ENCODE assay signal across 16 cellular contexts in the genomic region with DNA sequence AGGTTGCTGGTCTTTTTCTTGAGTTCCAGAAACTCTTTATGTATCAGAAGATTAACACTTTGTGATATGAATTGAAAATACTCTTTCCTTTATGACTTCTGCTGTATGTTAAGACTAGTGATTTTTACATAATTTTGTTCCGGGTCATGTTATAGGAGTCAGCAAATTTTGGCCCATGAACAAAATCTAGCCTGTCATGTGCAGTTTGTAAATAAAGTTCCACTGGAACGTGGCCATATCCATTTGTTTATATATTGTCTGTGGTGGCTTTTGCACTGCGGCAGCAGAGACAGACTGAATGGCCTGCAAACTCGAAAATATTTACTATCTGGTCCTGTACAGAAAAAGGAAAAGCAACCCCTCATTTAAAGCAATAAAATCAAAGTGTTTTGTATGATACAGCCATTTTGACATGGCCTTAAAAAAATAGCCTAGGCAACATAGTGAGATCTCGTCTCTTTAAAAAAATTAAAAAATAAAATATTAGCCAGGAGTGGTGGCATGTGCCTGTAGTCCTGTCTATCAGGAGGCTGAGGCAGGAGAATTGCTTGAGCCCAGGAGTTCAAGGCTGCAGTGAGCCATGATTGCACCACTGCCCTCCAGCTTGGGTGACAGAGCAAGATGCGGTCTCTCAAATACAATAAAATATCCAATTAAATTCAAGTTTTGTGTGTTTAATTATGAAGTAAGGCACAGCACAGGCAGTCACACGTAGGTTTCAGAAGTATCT. TPM values are rescaled to one million over a fixed set of nuclear protein-coding genes. Genes with fewer than 3 reads are reported as not detected.
DNase-seq lines count a peak whose midpoint lies in the region; TF ChIP-seq lines count a peak whose summit lies in the region.
"Had no signal": no experiment of that assay in that cellular context is flagged by ENCODE, and none has a peak within 500 bp of the region (broad histone marks: within the 10 kb centered on the region; RNA-seq: fewer than 3 reads in every experiment).

No MANE protein-coding gene starts in this region.

- no peak overlapping the region for H2AK5ac ChIP-seq in mesenchymal stem cell (ENCODE audit: low read length, severe bottlenecking)

- H3K4me3 Mint-ChIP-seq in activated naive CD8-positive, alpha-beta T cell, result peak overlapping the region; percentile 48
- H3K4me3 Mint-ChIP-seq: activated naive CD4-positive, alpha-beta T cell treated with anti-CD3 and anti-CD28 coated beads for 36 hours; IgD-negative memory B cell; stimulated activated naive B cell treated with anti-CD40 and anti-IgM and Interleukin-4, amounts not matched to agents 10 μg/mL and 1 μg/mL and 100 μg/mL, for 72 hours had no signal

- H3K4me1 Mint-ChIP-seq in activated naive CD8-positive, alpha-beta T cell (ENCODE audit: low read depth), result peaks cover 91% of the 10 kb centered on the region

- H2AFZ ChIP-seq in mesenchymal stem cell (ENCODE audit: low read depth, low read length), result no peak overlapping the region

- TF ChIP-seq CTCF in HEK293 (tag by site-specific recombination; IDR thresholded peaks at IDR 0.05), result no peak

- CTCF ChIA-PET in HEK293 (lab: Yijun Ruan, JAX), result interaction anchor here (0.6 to 5.9 kb wide), 2 partner anchors 15 to 513 kb away, joined by 3 to 49 read pairs; no protein-coding TSS in a partner anchor

- H3K14ac ChIP-seq in mesenchymal stem cell (ENCODE audit: low read length in 2 of 2), result no peak overlapping the region

- no peaks in the 10 kb centered on the region for H3K9me3 ChIP-seq in BLaER1
- no peaks in the 10 kb centered on the region for H3K9me3 ChIP-seq in HEK293 (ENCODE audit: control insufficient read depth, insufficient read depth, low read depth, low read length)
- H3K9me3 ChIP-seq in mesenchymal stem cell (ENCODE audit: control insufficient read depth, low read length), result no peaks in the 10 kb centered on the region
- H3K9me3 ChIP-seq: transverse colon had no signal

- no peak overlapping the region for H3K4me3 ChIP-seq in BLaER1
- H3K4me3 ChIP-seq in HEK293 (ENCODE audit: low read depth, low read length), result no peak overlapping the region
- peak overlapping the region in 1 of 2 experiments; percentile 10 for H3K4me3 ChIP-seq in mesenchymal stem cell (ENCODE audit: insufficient read depth in 1 of 2, low read depth in 1 of 2, low read length in 2 of 2)
- H3K4me3 ChIP-seq: transverse colon had no signal

- H2BK15ac ChIP-seq in mesenchymal stem cell (ENCODE audit: low read depth, poor library complexity, severe bottlenecking), result no peak overlapping the region

- peak overlapping the region; percentile 50 for H3K27ac Mint-ChIP-seq in activated naive CD8-positive, alpha-beta T cell
- H3K27ac Mint-ChIP-seq: activated naive CD4-positive, alpha-beta T cell treated with anti-CD3 and anti-CD28 coated beads for 36 hours; IgD-negative memory B cell; stimulated activated naive B cell treated with anti-CD40 and anti-IgM and Interleukin-4, amounts not matched to agents 10 μg/mL and 1 μg/mL and 100 μg/mL, for 72 hours had no signal

- no peak overlapping the region for H4K91ac ChIP-seq in mesenchymal stem cell (ENCODE audit: low read length)

- H3K36me3 Mint-ChIP-seq in activated naive CD8-positive, alpha-beta T cell, result peaks cover 22% of the 10 kb centered on the region

- H3K79me1 ChIP-seq in mesenchymal stem cell (replicated peaks; ENCODE audit: low read length, poor library complexity, severe bottlenecking), result peaks cover 2% of the 10 kb centered on the region

- H3K9ac ChIP-seq in BLaER1, result no peak overlapping the region
- no peak overlapping the region for H3K9ac ChIP-seq in mesenchymal stem cell (ENCODE audit: low read length)

- no peak overlapping the region for H2BK120ac ChIP-seq in mesenchymal stem cell (ENCODE audit: low read depth, low read length)

- peaks cover 11% of the 10 kb centered on the region for H3K9me3 Mint-ChIP-seq in activated naive CD8-positive, alpha-beta T cell (ENCODE audit: low read depth)

- H3K27me3 ChIP-seq in BLaER1, result no peaks in the 10 kb centered on the region
- H3K27me3 ChIP-seq in mesenchymal stem cell (ENCODE audit: control insufficient read depth in 1 of 2, insufficient read depth in 1 of 2, low read length in 2 of 2), result no peaks in the 10 kb centered on the region
- H3K27me3 ChIP-seq: foreskin keratinocyte, transverse colon had no signal

- peak; percentile 69 for DNase-seq in mesenchymal stem cell
- no peak for DNase-seq in germinal center (ENCODE audit: low spot score)
- no peak for DNase-seq in Kasumi-1 (lab: John Stamatoyannopoulos, UW)
- DNase-seq in NOMO-1 (lab: John Stamatoyannopoulos, UW; ENCODE audit: unreplicated experiment in 2 of 2), result no peak
- no peak for DNase-seq in epidermal melanocyte (ENCODE audit: insufficient read length, low spot score)
- DNase-seq: EL; foreskin keratinocyte; NCI-H1930; NCI-H524; stimulated activated naive B cell treated with anti-CD40 and anti-IgM and Interleukin-4, amounts not matched to agents 10 μg/mL and 1 μg/mL and 100 μg/mL, for 72 hours; transverse colon had no signal

- no peak overlapping the region for H2BK12ac ChIP-seq in mesenchymal stem cell (ENCODE audit: low read length in 2 of 2)

- no peaks in the 10 kb centered on the region for H4K20me1 ChIP-seq in BLaER1

- WGBS in mesenchymal stem cell, result 25% methylated on average over 2 of the region's 7 CpGs

- H2BK5ac ChIP-seq in mesenchymal stem cell (ENCODE audit: low read depth, low read length, poor library complexity, severe bottlenecking), result no peak overlapping the region

- no peak overlapping the region for H4K8ac ChIP-seq in mesenchymal stem cell (ENCODE audit: low read length)

- H3K23ac ChIP-seq in mesenchymal stem cell (ENCODE audit: low read length in 2 of 2), result no peak overlapping the region

- peak overlapping the region; percentile 6 to 66 for H3K18ac ChIP-seq in mesenchymal stem cell (ENCODE audit: low read depth in 1 of 2, low read length in 2 of 2)

- no peaks in the 10 kb centered on the region for H3K27me3 Mint-ChIP-seq in activated naive CD8-positive, alpha-beta T cell
- H3K27me3 Mint-ChIP-seq: IgD-negative memory B cell; stimulated activated naive B cell treated with anti-CD40 and anti-IgM and Interleukin-4, amounts not matched to agents 10 μg/mL and 1 μg/mL and 100 μg/mL, for 72 hours had no signal

- H3K4ac ChIP-seq in mesenchymal stem cell (ENCODE audit: low read depth in 1 of 2, low read length in 2 of 2), result no peak overlapping the region

- H3K4me2 ChIP-seq in BLaER1 (peak overlapping the region; percentile 66), mesenchymal stem cell (ENCODE audit: low read length, poor library complexity, severe bottlenecking) (no peak overlapping the region)

- H3K4me1 ChIP-seq in BLaER1, result peaks cover 14% of the 10 kb centered on the region
- H3K4me1 ChIP-seq in HEK293 (ENCODE audit: control insufficient read depth, insufficient read depth, low read length), result peaks cover 31% of the 10 kb centered on the region
- peaks cover 5% of the 10 kb centered on the region for H3K4me1 ChIP-seq in mesenchymal stem cell (ENCODE audit: control insufficient read depth, insufficient read depth, low read depth, low read length)

- no peak overlapping the region for H3K27ac ChIP-seq in BLaER1
- no peak overlapping the region for H3K27ac ChIP-seq in HEK293 (ENCODE audit: extremely low read depth, low read depth, low read length)
- no peak overlapping the region for H3K27ac ChIP-seq in mesenchymal stem cell (ENCODE audit: low read length, poor library complexity, severe bottlenecking)
- H3K27ac ChIP-seq: foreskin keratinocyte, transverse colon had no signal

- POLR2A ChIA-PET in HEK293 (lab: Yijun Ruan, JAX), result no interaction called here

- H3K36me3 ChIP-seq in BLaER1, result no peaks in the 10 kb centered on the region
- H3K36me3 ChIP-seq in HEK293 (ENCODE audit: control insufficient read depth in 2 of 2, insufficient read depth in 1 of 2, low read length in 2 of 2), result no peaks in the 10 kb centered on the region
- peaks cover 0 to 22% of the 10 kb centered on the region in 2 experiments for H3K36me3 ChIP-seq in mesenchymal stem cell (ENCODE audit: control insufficient read depth in 1 of 2, insufficient read depth in 2 of 2, low read depth in 1 of 2, low read length in 2 of 2)
- H3K36me3 ChIP-seq: transverse colon had no signal

TF ChIP-seq in HEK293, 187 proteins besides CTCF, POLR2A, EP300 and RAD21 (continues in another document):
- TF ChIP-seq FEZF1 (tag by site-specific recombination; IDR thresholded peaks at IDR 0.05) (peak; percentile 15; the same call in 1 of the 2 replicates), ZBTB17 (tag by site-specific recombination; IDR thresholded peaks at IDR 0.05) (no peak), ZNF473 (tag by site-specific recombination; IDR thresholded peaks at IDR 0.05) (no peak), ZNF404 (tag by site-specific recombination; IDR thresholded peaks at IDR 0.05) (no peak)
- TF ChIP-seq, protein P1, sequence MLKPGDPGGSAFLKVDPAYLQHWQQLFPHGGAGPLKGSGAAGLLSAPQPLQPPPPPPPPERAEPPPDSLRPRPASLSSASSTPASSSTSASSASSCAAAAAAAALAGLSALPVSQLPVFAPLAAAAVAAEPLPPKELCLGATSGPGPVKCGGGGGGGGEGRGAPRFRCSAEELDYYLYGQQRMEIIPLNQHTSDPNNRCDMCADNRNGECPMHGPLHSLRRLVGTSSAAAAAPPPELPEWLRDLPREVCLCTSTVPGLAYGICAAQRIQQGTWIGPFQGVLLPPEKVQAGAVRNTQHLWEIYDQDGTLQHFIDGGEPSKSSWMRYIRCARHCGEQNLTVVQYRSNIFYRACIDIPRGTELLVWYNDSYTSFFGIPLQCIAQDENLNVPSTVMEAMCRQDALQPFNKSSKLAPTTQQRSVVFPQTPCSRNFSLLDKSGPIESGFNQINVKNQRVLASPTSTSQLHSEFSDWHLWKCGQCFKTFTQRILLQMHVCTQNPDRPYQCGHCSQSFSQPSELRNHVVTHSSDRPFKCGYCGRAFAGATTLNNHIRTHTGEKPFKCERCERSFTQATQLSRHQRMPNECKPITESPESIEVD (tag by site-specific recombination; IDR thresholded peaks at IDR 0.05), result peak; percentile 43; the same call in 1 of the 2 replicates

RNA-seq across cellular contexts. Expression of gene SNX9, which starts 36.9 kb away (rescaled TPM):
- 40.4 TPM for polyA plus RNA-seq in mesenchymal stem cell (2013, experiment 1 of 2)
- 41.1 TPM for polyA plus RNA-seq in mesenchymal stem cell (2013, experiment 2 of 2)
